28 cellular contexts compared by ENCODE assay signal in the genomic region with DNA sequence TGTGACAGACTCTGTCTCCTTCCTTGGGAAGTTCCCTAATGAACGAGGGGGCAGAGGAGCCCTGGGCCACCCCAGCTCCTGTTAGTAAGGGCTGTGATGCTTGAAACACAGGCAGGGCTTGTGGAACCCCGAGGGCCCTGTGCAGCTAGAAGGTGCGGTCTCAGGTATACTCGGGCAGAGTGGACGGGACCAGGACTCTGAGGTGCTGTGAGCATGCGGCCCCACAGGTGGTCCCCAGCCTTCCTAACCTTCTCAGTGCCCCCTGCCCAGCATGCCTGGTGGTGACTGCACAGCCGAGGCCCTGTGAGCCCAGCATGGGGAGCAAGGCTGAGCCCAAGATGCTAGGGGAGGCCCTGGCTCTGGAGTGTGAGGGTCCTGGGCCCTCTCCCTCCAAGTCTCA. TPM values are rescaled to one million over a fixed set of nuclear protein-coding genes. Genes with fewer than 3 reads are reported as not detected.
"Had no signal": no experiment of that assay in that cellular context is flagged by ENCODE, and none has a peak within 500 bp of the region (broad histone marks: within the 10 kb centered on the region; RNA-seq: fewer than 3 reads in every experiment).

No MANE protein-coding gene starts in this region.

- H3K27ac ChIP-seq: colonic mucosa, gastrocnemius medialis, tibial artery, WERI-Rb-1 had no signal

- H3K4me3 Mint-ChIP-seq: activated CD4-positive, alpha-beta T cell treated with anti-CD3 and anti-CD28 coated beads, Interleukin-2, amount 10 ng/mL, durations not matched to agents 7 days and 5 days; activated T-helper 1 cell treated with anti-CD3 and anti-CD28 coated beads, Interleukin-12 subunit alpha, Interleukin-12 subunit beta, Interleukin-2, Interleukin-4 antibody, amounts not matched to agents 30 ng/mL and 10 ng/mL and 1 ng/mL, durations not matched to agents 14 hours and 24 hours and 36 hours; central memory CD8-positive, alpha-beta T cell; memory B cell had no signal

- H3K27me3 ChIP-seq: colonic mucosa had no signal

- H3K4me1 Mint-ChIP-seq: memory B cell had no signal

- ATAC-seq: activated naive CD4-positive, alpha-beta T cell treated with anti-CD3 and anti-CD28 coated beads, Interleukin-2, amount 50 U/mL, for 72 hours; gastrocnemius medialis; SK-N-SH treated with all-trans-retinoic acid at 6 μM for 48 hours had no signal

- H3K4me3 ChIP-seq: colonic mucosa, esophagus squamous epithelium, gastrocnemius medialis, heart left ventricle, tibial artery had no signal

- H3K36me3 ChIP-seq: colonic mucosa, esophagus squamous epithelium, gastrocnemius medialis, heart left ventricle, tibial artery, WERI-Rb-1 had no signal

- DNase-seq: activated CD4-positive, alpha-beta T cell treated with anti-CD3 and anti-CD28 coated beads, Interleukin-2, amount 10 ng/mL, durations not matched to agents 7 days and 5 days; activated CD8-positive, alpha-beta memory T cell treated with anti-CD3 and anti-CD28 coated beads, Interleukin-2, amount 50 U/mL, for 48 hours; colonic mucosa; esophagus squamous epithelium; left cardiac atrium; retina; stimulated activated CD4-positive, alpha-beta T cell treated with anti-CD3 and anti-CD28 coated beads, Interleukin-4, amount 100 ng/mL, for 24 hours; stimulated activated naive CD4-positive, alpha-beta T cell treated with Interleukin-2 at 50 U/mL for 16 hours; WERI-Rb-1 had no signal

- H3K36me3 Mint-ChIP-seq: activated naive CD4-positive, alpha-beta T cell treated with anti-CD3 and anti-CD28 coated beads, Interleukin-2, amount 50 U/mL, for 72 hours; memory B cell had no signal

- H3K9me3 Mint-ChIP-seq: activated CD4-positive, alpha-beta T cell treated with anti-CD3 and anti-CD28 coated beads, Interleukin-2, amount 10 ng/mL, durations not matched to agents 7 days and 5 days; activated naive CD4-positive, alpha-beta T cell treated with anti-CD3 and anti-CD28 coated beads, Interleukin-2, amount 50 U/mL, for 72 hours; activated T-helper 1 cell treated with anti-CD3 and anti-CD28 coated beads, Interleukin-12 subunit alpha, Interleukin-12 subunit beta, Interleukin-2, Interleukin-4 antibody, amounts not matched to agents 30 ng/mL and 10 ng/mL and 1 ng/mL, durations not matched to agents 14 hours and 24 hours and 36 hours; central memory CD8-positive, alpha-beta T cell; memory B cell had no signal

- H3K9me3 ChIP-seq: colonic mucosa, esophagus squamous epithelium, gastrocnemius medialis, heart left ventricle, tibial artery had no signal

- H3K4me1 ChIP-seq: colonic mucosa, esophagus squamous epithelium, gastrocnemius medialis, tibial artery had no signal

RNA-seq across cellular contexts. Expression of gene SIGLEC8, which starts 4.0 kb away (rescaled TPM):
- total RNA-seq: activated CD4-positive, alpha-beta T cell treated with anti-CD3 and anti-CD28 coated beads, Interleukin-2, amount 10 ng/mL, durations not matched to agents 7 days and 5 days; activated naive CD4-positive, alpha-beta T cell treated with anti-CD3 and anti-CD28 coated beads, Interleukin-2, amount 50 U/mL, for 72 hours; astrocyte; mononuclear cell; myocyte; progenitor cell of endocrine pancreas; T-helper 2 cell treated with Interferon-gamma antibody and Interleukin-4, amounts not matched to agents 100 ng/mL and 5 ng/mL, for 36 hours had no signal
- polyA plus RNA-seq: heart left ventricle, neural cell had no signal

RNA-seq across cellular contexts. Expression of gene CEACAM18, which starts 16.1 kb away (rescaled TPM):
- total RNA-seq: activated CD4-positive, alpha-beta T cell treated with anti-CD3 and anti-CD28 coated beads, Interleukin-2, amount 10 ng/mL, durations not matched to agents 7 days and 5 days; activated naive CD4-positive, alpha-beta T cell treated with anti-CD3 and anti-CD28 coated beads, Interleukin-2, amount 50 U/mL, for 72 hours; activated T-helper 1 cell treated with anti-CD3 and anti-CD28 coated beads, Interleukin-12 subunit alpha, Interleukin-12 subunit beta, Interleukin-2, Interleukin-4 antibody, amounts not matched to agents 30 ng/mL and 10 ng/mL and 1 ng/mL, durations not matched to agents 14 hours and 24 hours and 36 hours; astrocyte; colonic mucosa; esophagus squamous epithelium; gastrocnemius medialis; heart left ventricle; left cardiac atrium; lower leg skin; mononuclear cell; myocyte; omental fat pad; progenitor cell of endocrine pancreas; subcutaneous adipose tissue; T-helper 2 cell treated with Interferon-gamma antibody and Interleukin-4, amounts not matched to agents 100 ng/mL and 5 ng/mL, for 36 hours; urinary bladder had no signal
- polyA plus RNA-seq: adipose tissue, heart left ventricle, neural cell, urinary bladder had no signal

RNA-seq across cellular contexts. Expression of gene SIGLEC12, which starts 39.3 kb away (rescaled TPM):
- total RNA-seq: astrocyte, gastrocnemius medialis, mononuclear cell, myocyte, progenitor cell of endocrine pancreas, subcutaneous adipose tissue had no signal
- polyA plus RNA-seq: neural cell had no signal

RNA-seq across cellular contexts. Expression of gene SIGLEC10, which starts 44.8 kb away (rescaled TPM):
- total RNA-seq: astrocyte, myocyte, progenitor cell of endocrine pancreas had no signal
- polyA plus RNA-seq: neural cell had no signal
